ENCODE assay signal across 12 cellular contexts in genomic region chr2:169072163-169072925, GRCh38. TPM values are rescaled to one million over a fixed set of nuclear protein-coding genes. Genes with fewer than 3 reads are reported as not detected.
DNase-seq lines count a peak whose midpoint lies in the region; ATAC-seq, FAIRE-seq and TF ChIP-seq lines count a peak whose summit lies in the region.
"Had no signal": no experiment of that assay in that cellular context is flagged by ENCODE, and none has a peak within 500 bp of the region (broad histone marks: within the 10 kb centered on the region; RNA-seq: fewer than 3 reads in every experiment).

No MANE protein-coding gene starts in this region.

- H3K36me3 ChIP-seq in endothelial cell of umbilical vein (ENCODE audit: control insufficient read depth in 2 of 2, extremely low read depth in 1 of 2, insufficient read depth in 2 of 2, low read length in 2 of 2), result no peaks in the 10 kb centered on the region

- no peaks in the 10 kb centered on the region for H3K9me3 ChIP-seq in endothelial cell of umbilical vein (replicated peaks; ENCODE audit: control insufficient read depth, insufficient read depth, low read length)

- H3K9ac ChIP-seq in endothelial cell of umbilical vein (replicated peaks; ENCODE audit: extremely low read depth, insufficient read depth, low read length), result no peak overlapping the region

- no peak overlapping the region for H3K4me3 ChIP-seq in endothelial cell of umbilical vein (replicated peaks in 1 of 3; ENCODE audit: insufficient read depth in 1 of 3, low read depth in 1 of 3, low read length in 3 of 3)

- no peak overlapping the region for H3K27ac ChIP-seq in endothelial cell of umbilical vein (ENCODE audit: insufficient read depth, low read depth, low read length)

- H3K4me2 ChIP-seq in endothelial cell of umbilical vein (ENCODE audit: insufficient read depth, low read length), result no peak overlapping the region

- peak; percentile 89 to 92 for DNase-seq in AML-193 (lab: John Stamatoyannopoulos, UW)
- peak; percentile 92 to 97 for DNase-seq in Kasumi-1 (lab: John Stamatoyannopoulos, UW)
- peak; percentile 26 for DNase-seq in endothelial cell of umbilical vein (ENCODE audit: low read depth, low spot score)
- DNase-seq in SHP77 (lab: John Stamatoyannopoulos, UW), result no peak
- DNase-seq in middle frontal gyrus (ENCODE audit: extremely low spot score, low spot score), result no peak
- no peak for DNase-seq in hepatic stellate cell (ENCODE audit: low spot score)
- DNase-seq: COR-L47, glutamatergic neuron, Karpas-422 had no signal

- no peaks in the 10 kb centered on the region for H3K9me1 ChIP-seq in endothelial cell of umbilical vein (replicated peaks; ENCODE audit: control insufficient read depth, extremely low read depth, insufficient read depth, low read length)

- H3K4me1 ChIP-seq in endothelial cell of umbilical vein (ENCODE audit: control insufficient read depth, extremely low read depth, insufficient read depth, low read length), result peaks cover 5% of the 10 kb centered on the region

- dilution Hi-C loops in endothelial cell of umbilical vein (cut with MboI; ENCODE audit: extremely low pct_ligation_motif_present, low sequenced_read_pairs), result no loop called here

- H3K27me3 ChIP-seq in endothelial cell of umbilical vein (ENCODE audit: control insufficient read depth in 2 of 2, insufficient read depth in 2 of 2, low read length in 2 of 2), result no peaks in the 10 kb centered on the region

- H2AFZ ChIP-seq in endothelial cell of umbilical vein (ENCODE audit: low read depth, low read length), result peak overlapping the region; percentile 54

- ATAC-seq in GM19455 (IDR thresholded peaks at IDR 0.05; ENCODE audit: unreplicated experiment) (peak; percentile 55), GM19023 (IDR thresholded peaks at IDR 0.05; ENCODE audit: unreplicated experiment) (no peak)

- CTCF ChIA-PET in endothelial cell of umbilical vein (lab: Charles Lee), result no interaction called here

- intact Hi-C loops in endothelial cell of umbilical vein (cut with micrococcal nuclease), result no loop called here

- BruUV-seq in endothelial cell of umbilical vein (replicated peaks; lab: Mats Ljungman, UMichigan), result no TSS peak

- H4K20me1 ChIP-seq in endothelial cell of umbilical vein (replicated peaks; ENCODE audit: control insufficient read depth, extremely low read depth, insufficient read depth, low read length), result no peaks in the 10 kb centered on the region

- POLR2A ChIA-PET in endothelial cell of umbilical vein (lab: Charles Lee), result no interaction called here

- FAIRE-seq in endothelial cell of umbilical vein (lab: Jason Lieb, UNC), result no peak

- no peaks in the 10 kb centered on the region for H3K79me2 ChIP-seq in endothelial cell of umbilical vein (ENCODE audit: control insufficient read depth, insufficient read depth, low read length)

- no peak for TF ChIP-seq CTCF in endothelial cell of umbilical vein (IDR thresholded peaks at IDR 0.05; ENCODE audit: extremely low read depth in 1 of 2, insufficient read depth in 1 of 2, low read depth in 1 of 2, low read length in 2 of 2)

- no peak for TF ChIP-seq POLR2A in endothelial cell of umbilical vein (IDR thresholded peaks at IDR 0.05; ENCODE audit: low read depth, low read length)

TF ChIP-seq in endothelial cell of umbilical vein, 7 proteins besides CTCF, POLR2A, EP300 and RAD21:
- no peak for TF ChIP-seq POLR2AphosphoS5 (IDR thresholded peaks at IDR 0.05; ENCODE audit: insufficient read depth, low read depth, low read length)
- no peak for TF ChIP-seq MAX (IDR thresholded peaks at IDR 0.05; ENCODE audit: insufficient read depth, insufficient read length)
- no peak for TF ChIP-seq FOS (IDR thresholded peaks at IDR 0.05; ENCODE audit: borderline replicate concordance, insufficient read depth, low read length)
- no peak for TF ChIP-seq JUN (IDR thresholded peaks at IDR 0.05; ENCODE audit: borderline replicate concordance, insufficient read depth, insufficient read length, low read depth)
- TF ChIP-seq EZH2 (IDR thresholded peaks at IDR 0.05; ENCODE audit: borderline replicate concordance, low read depth, low read length, severe bottlenecking), result no peak
- TF ChIP-seq GATA2 (IDR thresholded peaks at IDR 0.05; ENCODE audit: insufficient read depth, insufficient read length, low read depth, low read length), result no peak
- no peak for TF ChIP-seq MYC (IDR thresholded peaks at IDR 0.05; ENCODE audit: low read depth, low read length)

RNA-seq across cellular contexts. Expression of gene DHRS9, which starts 3.0 kb away (rescaled TPM):
- 0.32 TPM in 1 of 2 replicates, not detected in the other for total RNA-seq in endothelial cell of umbilical vein
- polyA plus RNA-seq in endothelial cell of umbilical vein, result 0.32 and 0.40 TPM in 2 replicates
- 0.52 and 0.54 TPM in 2 replicates for polyA plus RNA-seq in endothelial cell of umbilical vein (2011; cell fraction: cytosol; rRNA removed)
- 0.38 and 0.64 TPM in 2 replicates for polyA plus RNA-seq in endothelial cell of umbilical vein (2011; cell fraction: nucleus; rRNA removed)
- 0.11 TPM in 1 of 2 replicates, not detected in the other for polyA plus RNA-seq in endothelial cell of umbilical vein (2012)
- polyA minus RNA-seq in endothelial cell of umbilical vein, result 0.19 and 0.25 TPM in 2 replicates
- polyA minus RNA-seq in endothelial cell of umbilical vein (2011; cell fraction: cytosol; rRNA and poly(A)+ RNA removed), result not detected
- polyA minus RNA-seq in endothelial cell of umbilical vein (2011; cell fraction: nucleus; rRNA and poly(A)+ RNA removed), result 0.48 TPM in 1 of 2 replicates, not detected in the other
- total RNA-seq: osteocyte had no signal

RNA-seq across cellular contexts. Expression of gene ABCB11, which starts 41.2 kb away (rescaled TPM):
- 0.44 and 0.58 TPM in 2 replicates for total RNA-seq in endothelial cell of umbilical vein
- 0.16 and 0.22 TPM in 2 replicates for polyA plus RNA-seq in endothelial cell of umbilical vein
- polyA plus RNA-seq in endothelial cell of umbilical vein (2011; cell fraction: cytosol; rRNA removed), result 0.19 and 0.21 TPM in 2 replicates
- polyA plus RNA-seq in endothelial cell of umbilical vein (2011; cell fraction: nucleus; rRNA removed), result 0.42 and 0.83 TPM in 2 replicates
- 0.15 and 0.20 TPM in 2 replicates for polyA plus RNA-seq in endothelial cell of umbilical vein (2012)
- polyA minus RNA-seq in endothelial cell of umbilical vein, result 1.1 and 1.3 TPM in 2 replicates
- polyA minus RNA-seq in endothelial cell of umbilical vein (2011; cell fraction: cytosol; rRNA and poly(A)+ RNA removed), result not detected
- 2.1 and 2.4 TPM in 2 replicates for polyA minus RNA-seq in endothelial cell of umbilical vein (2011; cell fraction: nucleus; rRNA and poly(A)+ RNA removed)
- total RNA-seq: osteocyte had no signal

Comparison
In these comparisons a context has a peak if more than half of its experiments do, and no peak if none do; other contexts are left out.
1. DNase-seq: peak in AML-193 (2 of 2), Kasumi-1 (2 of 2) and endothelial cell of umbilical vein (single experiment); none in SHP77 (0 of 2), middle frontal gyrus (single experiment) and hepatic stellate cell (single experiment).